Comparison of ENCODE assay signal across 19 cellular contexts in genomic region chr6:29989211-29989610, GRCh38.
"Had no signal": no experiment of that assay in that cellular context is flagged by ENCODE, and none has a peak within 500 bp of the region (broad histone marks: within the 10 kb centered on the region; RNA-seq: fewer than 3 reads in every experiment).

No MANE protein-coding gene starts in this region.

- H3K36me3 ChIP-seq: breast epithelium, esophagus squamous epithelium, right atrium auricular region, tibial artery had no signal

- ATAC-seq: activated CD8-positive, alpha-beta T cell treated with anti-CD3 and anti-CD28 coated beads, Interleukin-2, amount 10 ng/mL, durations not matched to agents 7 days and 5 days; activated T-cell treated with anti-CD3 and anti-CD28 coated beads, Interleukin-2, amount 50 U/mL, for 4 hours; mucosa of descending colon had no signal

- DNase-seq: activated CD4-positive, alpha-beta T cell treated with anti-CD3 and anti-CD28 coated beads, Interleukin-2, amount 10 ng/mL, durations not matched to agents 7 days and 5 days; activated CD8-positive, alpha-beta T cell treated with anti-CD3 and anti-CD28 coated beads, Interleukin-2, amount 10 ng/mL, durations not matched to agents 7 days and 5 days; activated naive CD4-positive, alpha-beta T cell treated with anti-CD3 and anti-CD28 coated beads for 36 hours; activated T-cell treated with anti-CD3 and anti-CD28 coated beads, Interleukin-2, amount 50 U/mL, for 4 hours; anterior cingulate cortex; effector memory CD4-positive, alpha-beta T cell; esophagus squamous epithelium; glutamatergic neuron; hippocampal formation; islet precursor cell; mucosa of descending colon; naive B cell; stimulated activated CD4-positive, alpha-beta T cell treated with anti-CD3 and anti-CD28 coated beads, Interleukin-2, amount 100 ng/mL, for 24 hours; stimulated activated naive CD4-positive, alpha-beta T cell treated with Interleukin-2 at 50 U/mL for 16 hours; T-helper 1 cell; T-helper 9 cell; tibial artery had no signal

- H3K9me3 ChIP-seq: breast epithelium, esophagus squamous epithelium, mucosa of descending colon, right atrium auricular region, tibial artery had no signal

- H3K27ac ChIP-seq: breast epithelium, esophagus squamous epithelium, right atrium auricular region, tibial artery had no signal

- H3K27me3 ChIP-seq: breast epithelium, right atrium auricular region had no signal

- H3K4me1 ChIP-seq: breast epithelium, esophagus squamous epithelium, right atrium auricular region, tibial artery had no signal

- H3K4me3 ChIP-seq: breast epithelium, esophagus squamous epithelium, mucosa of descending colon, right atrium auricular region, tibial artery had no signal
